ENCODE assay signal across 15 cellular contexts in the genomic region with DNA sequence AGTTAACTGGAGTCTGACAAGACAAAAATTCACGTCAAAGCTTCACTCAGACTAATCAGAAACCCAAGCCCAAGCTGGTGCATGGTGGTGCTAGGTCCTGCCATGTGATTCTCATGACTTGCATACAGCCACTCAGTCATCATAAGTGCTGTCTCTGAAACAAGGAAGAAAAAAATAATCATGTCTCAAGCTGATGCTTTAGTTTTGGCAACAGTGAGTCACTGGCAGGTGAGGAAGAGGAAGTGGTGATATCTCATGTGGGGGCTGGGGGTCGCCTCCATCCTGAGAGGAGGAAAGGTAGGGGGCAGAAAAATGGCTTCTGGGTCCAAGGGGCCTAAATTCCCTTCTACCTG.
DNase-seq lines count a peak whose midpoint lies in the region; ATAC-seq and TF ChIP-seq lines count a peak whose summit lies in the region.
"Had no signal": no experiment of that assay in that cellular context is flagged by ENCODE, and none has a peak within 500 bp of the region (broad histone marks: within the 10 kb centered on the region; RNA-seq: fewer than 3 reads in every experiment).

No MANE protein-coding gene starts in this region.

- POLR2A ChIA-PET in activated CD8-positive, alpha-beta T cell treated with anti-CD3 and anti-CD28 coated beads, Interleukin-2, amount 10 ng/mL, durations not matched to agents 7 days and 5 days (lab: Charles Lee), result no interaction called here

- CTCF ChIA-PET in activated CD8-positive, alpha-beta T cell treated with anti-CD3 and anti-CD28 coated beads, Interleukin-2, amount 10 ng/mL, durations not matched to agents 7 days and 5 days (lab: Charles Lee), result no interaction called here

- H3K9ac ChIP-seq in Karpas-422 (ENCODE audit: low read length), result no peak overlapping the region

- no peaks in the 10 kb centered on the region for H3K36me3 Mint-ChIP-seq in activated CD4-positive, alpha-beta T cell treated with anti-CD3 and anti-CD28 coated beads, Interleukin-2, amount 10 ng/mL, durations not matched to agents 24 days and 14 days (ENCODE audit: low read depth)
- peaks cover 2% of the 10 kb centered on the region for H3K36me3 Mint-ChIP-seq in activated CD8-positive, alpha-beta T cell treated with anti-CD3 and anti-CD28 coated beads, Interleukin-2, amount 10 ng/mL, durations not matched to agents 7 days and 5 days (ENCODE audit: low read depth)
- H3K36me3 Mint-ChIP-seq in natural killer cell (no peaks in the 10 kb centered on the region), CD14-positive monocyte (no peaks in the 10 kb centered on the region)
- H3K36me3 Mint-ChIP-seq: T-cell had no signal

- H2AFZ ChIP-seq in Karpas-422 (ENCODE audit: low read length), result no peak overlapping the region

- no peaks in the 10 kb centered on the region for H3K36me3 ChIP-seq in Karpas-422 (ENCODE audit: insufficient read depth, low read length)
- H3K36me3 ChIP-seq: tibial artery had no signal

- peaks cover 6% of the 10 kb centered on the region; the same call in 1 of the 2 replicates for H3K4me1 ChIP-seq in Karpas-422 (ENCODE audit: low read length)
- H3K4me1 ChIP-seq: tibial artery had no signal

- peaks cover 15% of the 10 kb centered on the region for H3K4me1 Mint-ChIP-seq in activated CD4-positive, alpha-beta T cell treated with anti-CD3 and anti-CD28 coated beads, Interleukin-2, amount 10 ng/mL, durations not matched to agents 24 days and 14 days
- H3K4me1 Mint-ChIP-seq in activated CD8-positive, alpha-beta T cell treated with anti-CD3 and anti-CD28 coated beads, Interleukin-2, amount 10 ng/mL, durations not matched to agents 7 days and 5 days (ENCODE audit: low read depth), result peaks cover 27% of the 10 kb centered on the region
- H3K4me1 Mint-ChIP-seq in natural killer cell (peaks cover 38 to 58% of the 10 kb centered on the region in 2 donors), CD14-positive monocyte (peaks cover 14% of the 10 kb centered on the region)

- TF ChIP-seq CTCF in natural killer cell (IDR thresholded peaks at IDR 0.05), result no peak
- no peak for TF ChIP-seq CTCF in CD14-positive monocyte (IDR thresholded peaks at IDR 0.05)

- H3K79me2 ChIP-seq in Karpas-422 (ENCODE audit: low read length), result no peaks in the 10 kb centered on the region

- H3K27ac Mint-ChIP-seq in activated CD4-positive, alpha-beta T cell treated with anti-CD3 and anti-CD28 coated beads, Interleukin-2, amount 10 ng/mL, durations not matched to agents 24 days and 14 days, result peak overlapping the region; percentile 9
- peak overlapping the region; percentile 61 for H3K27ac Mint-ChIP-seq in activated CD8-positive, alpha-beta T cell treated with anti-CD3 and anti-CD28 coated beads, Interleukin-2, amount 10 ng/mL, durations not matched to agents 7 days and 5 days
- H3K27ac Mint-ChIP-seq in natural killer cell, result peak overlapping the region; percentile 77 to 79
- H3K27ac Mint-ChIP-seq in CD14-positive monocyte, result peak overlapping the region in 1 of 7 donors; percentile 21
- H3K27ac Mint-ChIP-seq: nephron progenitor cell had no signal

- intact Hi-C loops in activated CD4-positive, alpha-beta T cell treated with anti-CD3 and anti-CD28 coated beads, Interleukin-2, amount 10 ng/mL, durations not matched to agents 24 days and 14 days (cut with micrococcal nuclease), result no loop called here
- intact Hi-C loops in natural killer cell (cut with micrococcal nuclease) (loop anchor here (2.0 kb wide), 2 partner anchors 88 to 134 kb away; no protein-coding TSS in a partner anchor), CD14-positive monocyte (cut with micrococcal nuclease) (loop anchor here in 1 of 2 donors (10.0 kb wide), 1 partner anchor 282 kb away; no protein-coding TSS in a partner anchor)

- no peak for DNase-seq in activated CD4-positive, alpha-beta T cell treated with anti-CD3 and anti-CD28 coated beads, Interleukin-2, amount 10 ng/mL, durations not matched to agents 24 days and 14 days
- no peak for DNase-seq in activated CD4-positive, alpha-beta T cell treated with anti-CD3 and anti-CD28 coated beads for 4 hours
- DNase-seq in activated CD8-positive, alpha-beta T cell treated with anti-CD3 and anti-CD28 coated beads, Interleukin-2, amount 10 ng/mL, durations not matched to agents 7 days and 5 days, result no peak
- no peak for DNase-seq in natural killer cell
- DNase-seq in superior temporal gyrus (ENCODE audit: extremely low spot score), result no peak
- DNase-seq in Karpas-422, result no peak
- no peak for DNase-seq in CD14-positive monocyte (ENCODE audit: low spot score)
- DNase-seq: ACHN; effector memory CD4-positive, alpha-beta T cell; NCI-H774; nephron progenitor cell; T-cell; tibial artery had no signal

- H3K9me2 ChIP-seq in Karpas-422 (replicated peaks; ENCODE audit: insufficient read depth, low read length), result no peaks in the 10 kb centered on the region

- no peaks in the 10 kb centered on the region for H3K9me3 ChIP-seq in Karpas-422 (ENCODE audit: low read length)
- H3K9me3 ChIP-seq: tibial artery had no signal

- 0 out of 2 replicates have a peak, but pooled peaks cover 7% of the 10 kb centered on the region for H4K20me1 ChIP-seq in Karpas-422 (ENCODE audit: insufficient read depth, low read depth, low read length)

- H3K4me3 Mint-ChIP-seq in activated CD4-positive, alpha-beta T cell treated with anti-CD3 and anti-CD28 coated beads, Interleukin-2, amount 10 ng/mL, durations not matched to agents 24 days and 14 days, result no peak overlapping the region
- no peak overlapping the region for H3K4me3 Mint-ChIP-seq in activated CD8-positive, alpha-beta T cell treated with anti-CD3 and anti-CD28 coated beads, Interleukin-2, amount 10 ng/mL, durations not matched to agents 7 days and 5 days
- H3K4me3 Mint-ChIP-seq in natural killer cell (no peak overlapping the region), CD14-positive monocyte (no peak overlapping the region)
- H3K4me3 Mint-ChIP-seq: central memory CD8-positive, alpha-beta T cell; nephron progenitor cell; T-cell had no signal

- peaks cover 1% of the 10 kb centered on the region for H3K27me3 Mint-ChIP-seq in activated CD4-positive, alpha-beta T cell treated with anti-CD3 and anti-CD28 coated beads, Interleukin-2, amount 10 ng/mL, durations not matched to agents 24 days and 14 days
- no peaks in the 10 kb centered on the region for H3K27me3 Mint-ChIP-seq in activated CD8-positive, alpha-beta T cell treated with anti-CD3 and anti-CD28 coated beads, Interleukin-2, amount 10 ng/mL, durations not matched to agents 7 days and 5 days (ENCODE audit: low read depth)
- no peaks in the 10 kb centered on the region for H3K27me3 Mint-ChIP-seq in natural killer cell (ENCODE audit: low read depth in 2 of 2)
- peaks cover 0 to 3% (median 0%) of the 10 kb centered on the region in 3 donors for H3K27me3 Mint-ChIP-seq in CD14-positive monocyte (ENCODE audit: low read depth in 3 of 3)
- H3K27me3 Mint-ChIP-seq: central memory CD8-positive, alpha-beta T cell; T-cell had no signal

- H3K27me3 ChIP-seq in Karpas-422 (ENCODE audit: low read length), result no peaks in the 10 kb centered on the region
- H3K27me3 ChIP-seq: tibial artery had no signal

- ATAC-seq in HG02642 (IDR thresholded peaks at IDR 0.05; ENCODE audit: poor library complexity, unreplicated experiment) (peak; percentile 34), natural killer cell (peak in 2 of 3 donors; percentile 34 to 63)
- no peak for ATAC-seq in activated CD8-positive, alpha-beta T cell treated with anti-CD3 and anti-CD28 coated beads, Interleukin-2, amount 10 ng/mL, durations not matched to agents 7 days and 5 days

- H3K27ac ChIP-seq in Karpas-422 (ENCODE audit: low read length), result no peak overlapping the region
- H3K27ac ChIP-seq: tibial artery had no signal

- peaks cover 5% of the 10 kb centered on the region for H3K9me3 Mint-ChIP-seq in activated CD4-positive, alpha-beta T cell treated with anti-CD3 and anti-CD28 coated beads, Interleukin-2, amount 10 ng/mL, durations not matched to agents 24 days and 14 days
- H3K9me3 Mint-ChIP-seq in activated CD8-positive, alpha-beta T cell treated with anti-CD3 and anti-CD28 coated beads, Interleukin-2, amount 10 ng/mL, durations not matched to agents 7 days and 5 days (ENCODE audit: insufficient read depth), result no peaks in the 10 kb centered on the region
- H3K9me3 Mint-ChIP-seq in natural killer cell (no peaks in the 10 kb centered on the region), CD14-positive monocyte (peaks cover 0 to 3% (median 0%) of the 10 kb centered on the region in 7 donors)
- H3K9me3 Mint-ChIP-seq: central memory CD8-positive, alpha-beta T cell; T-cell had no signal

- H3K4me3 ChIP-seq in Karpas-422 (ENCODE audit: low read length), result no peak overlapping the region
- H3K4me3 ChIP-seq: tibial artery had no signal

- H3K4me2 ChIP-seq in Karpas-422 (ENCODE audit: low read depth, low read length, poor library complexity, severe bottlenecking), result no peak overlapping the region
